Comparison of ENCODE assay signal across 9 cellular contexts in the genomic region with DNA sequence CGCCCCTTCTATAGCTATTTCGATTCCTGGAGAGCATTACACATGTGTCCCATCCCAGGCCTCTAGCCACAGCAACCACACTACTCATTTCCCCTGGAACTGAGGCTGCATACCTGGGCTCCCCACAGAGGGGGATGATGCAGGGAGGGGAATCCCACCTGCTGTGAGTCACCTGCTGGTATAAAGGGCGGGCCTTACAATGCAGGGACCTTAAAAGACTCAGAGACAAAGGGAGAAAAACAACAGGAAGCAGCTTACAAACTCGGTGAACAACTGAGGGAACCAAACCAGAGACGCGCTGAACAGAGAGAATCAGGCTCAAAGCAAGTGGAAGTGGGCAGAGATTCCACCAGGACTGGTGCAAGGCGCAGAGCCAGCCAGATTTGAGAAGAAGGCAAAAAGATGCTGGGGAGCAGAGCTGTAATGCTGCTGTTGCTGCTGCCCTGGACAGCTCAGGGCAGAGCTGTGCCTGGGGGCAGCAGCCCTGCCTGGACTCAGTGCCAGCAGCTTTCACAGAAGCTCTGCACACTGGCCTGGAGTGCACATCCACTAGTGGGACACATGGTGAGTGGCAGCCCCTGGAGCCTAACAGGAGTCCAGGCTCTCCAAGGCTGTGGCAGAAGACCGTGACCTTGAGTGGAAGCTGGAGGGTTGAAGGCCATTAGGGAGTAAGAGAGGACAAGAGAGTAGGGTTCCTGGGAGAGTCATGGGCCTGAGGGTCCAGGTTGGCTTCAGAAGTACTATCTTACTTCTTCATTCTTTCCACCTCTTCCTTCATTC. TPM values are rescaled to one million over a fixed set of nuclear protein-coding genes. Genes with fewer than 3 reads are reported as not detected.
DNase-seq lines count a peak whose midpoint lies in the region; ATAC-seq and TF ChIP-seq lines count a peak whose summit lies in the region.
"Had no signal": no experiment of that assay in that cellular context is flagged by ENCODE, and none has a peak within 500 bp of the region (broad histone marks: within the 10 kb centered on the region; RNA-seq: fewer than 3 reads in every experiment).

A gene with protein sequence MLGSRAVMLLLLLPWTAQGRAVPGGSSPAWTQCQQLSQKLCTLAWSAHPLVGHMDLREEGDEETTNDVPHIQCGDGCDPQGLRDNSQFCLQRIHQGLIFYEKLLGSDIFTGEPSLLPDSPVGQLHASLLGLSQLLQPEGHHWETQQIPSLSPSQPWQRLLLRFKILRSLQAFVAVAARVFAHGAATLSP (plus strand): TSS at position 242 of the 780 bp plus-strand sequence. CDS start 161 bp downstream, at position 403.

- 41 to 50% (median 43%) methylated on average over 8 of the region's 8 CpGs for WGBS in psoas muscle, 3 donors

- peaks cover 17% of the 10 kb centered on the region for H3K36me3 ChIP-seq in effector memory CD4-positive, alpha-beta T cell (ENCODE audit: control insufficient read depth, insufficient read depth, low read length)
- H3K36me3 ChIP-seq in HAP-1 (replicated peaks), result peaks cover 7% of the 10 kb centered on the region
- H3K36me3 ChIP-seq in psoas muscle (ENCODE audit: insufficient read depth in 1 of 2, low read depth in 1 of 2), result peaks cover 4 to 28% of the 10 kb centered on the region in 2 donors

- peak; percentile 26 for DNase-seq in Caki2 (ENCODE audit: low read depth)
- peak; percentile 88 to 89 for DNase-seq in activated CD4-positive, alpha-beta T cell treated with anti-CD3 and anti-CD28 coated beads for 4 hours
- peak; percentile 82 to 91 (median 87) for DNase-seq in effector memory CD4-positive, alpha-beta T cell
- DNase-seq in stimulated activated CD4-positive, alpha-beta T cell treated with anti-CD3 and anti-CD28 coated beads, Interleukin-2, amount 100 ng/mL, for 48 hours, result peak; percentile 71 to 75
- DNase-seq in HAP-1 (ENCODE audit: low spot score in 2 of 2), result no peak
- no peak for DNase-seq in psoas muscle
- DNase-seq in 8988T, result no peak

- H3K9me3 ChIP-seq in effector memory CD4-positive, alpha-beta T cell (ENCODE audit: control insufficient read depth, low read length), result no peaks in the 10 kb centered on the region
- H3K9me3 ChIP-seq in HAP-1, result no peaks in the 10 kb centered on the region
- no peaks in the 10 kb centered on the region for H3K9me3 ChIP-seq in psoas muscle

- no peaks in the 10 kb centered on the region for H3K27me3 ChIP-seq in effector memory CD4-positive, alpha-beta T cell (replicated peaks; ENCODE audit: control insufficient read depth, insufficient read depth, low read length, poor library complexity, severe bottlenecking)
- no peaks in the 10 kb centered on the region for H3K27me3 ChIP-seq in HAP-1 (ENCODE audit: low read depth)
- no peaks in the 10 kb centered on the region for H3K27me3 ChIP-seq in psoas muscle (ENCODE audit: insufficient read depth in 3 of 3, low read length in 2 of 3)

- in situ Hi-C loops in Caki2 (cut with HindIII; ENCODE audit: low pct_unique_long_range_greater_than_20kb, low sequenced_read_pairs) (no loop called here), HAP-1 (cut with MboI; ENCODE audit: low sequenced_read_pairs) (no loop called here)

- H3K4me3 ChIP-seq in effector memory CD4-positive, alpha-beta T cell (ENCODE audit: insufficient read depth, low read depth, low read length, poor library complexity, severe bottlenecking), result peak within 1 kb of the TSS; percentile 59
- H3K4me3 ChIP-seq in HAP-1 (no peak within 1 kb of the TSS), psoas muscle (no peak within 1 kb of the TSS)
- H3K4me3 ChIP-seq: lung had no signal

- ATAC-seq in HG03108 (IDR thresholded peaks at IDR 0.05; ENCODE audit: unreplicated experiment) (peak; percentile 37), psoas muscle (no peak)

- intact Hi-C loops in psoas muscle (cut with DNase I), result loop anchor here in 1 of 2 donors (10.0 kb wide), 1 partner anchor 126 kb away; a partner anchor contains a TSS

- TF ChIP-seq CTCF in psoas muscle (IDR thresholded peaks at IDR 0.05), result no peak

- H3K4me1 ChIP-seq in effector memory CD4-positive, alpha-beta T cell (ENCODE audit: control insufficient read depth, insufficient read depth, low read length, poor library complexity, severe bottlenecking), result peaks cover 39% of the 10 kb centered on the region
- H3K4me1 ChIP-seq in HAP-1 (peaks cover 3% of the 10 kb centered on the region), psoas muscle (no peaks in the 10 kb centered on the region)

- peak within 1 kb of the TSS; percentile 94 for H3K27ac ChIP-seq in effector memory CD4-positive, alpha-beta T cell (ENCODE audit: insufficient read depth, low read length, poor library complexity, severe bottlenecking)
- H3K27ac ChIP-seq in psoas muscle, result no peak within 1 kb of the TSS

RNA-seq across cellular contexts. Expression of the gene that starts here (rescaled TPM):
- 0.32 and 0.51 TPM in 2 replicates for total RNA-seq in Caki2 (2014; rRNA removed; shearing (Covaris generic); ENCODE audit: low replicate concordance)
- under 1 TPM in 1 of 4 donors, not detected in 3; 0.32 TPM for total RNA-seq in psoas muscle
- polyA plus RNA-seq in psoas muscle, result under 1 TPM in 2 of 3 donors, not detected in 1; 0.57 to 0.68 TPM

Comparison
In these comparisons a context has a peak if more than half of its experiments do, and no peak if none do; other contexts are left out.
1. Peak in DNase-seq in Caki2; RNA of the gene not detected or under 1 TPM.
2. DNase-seq: peak in activated CD4-positive, alpha-beta T cell treated with anti-CD3 and anti-CD28 coated beads for 4 hours (2 of 2), effector memory CD4-positive, alpha-beta T cell (3 of 3) and stimulated activated CD4-positive, alpha-beta T cell treated with anti-CD3 and anti-CD28 coated beads, Interleukin-2, amount 100 ng/mL, for 48 hours (2 of 2); none in HAP-1 (0 of 2), psoas muscle (0 of 2) and 8988T (single experiment).